19 cellular contexts compared by ENCODE assay signal in the genomic region with DNA sequence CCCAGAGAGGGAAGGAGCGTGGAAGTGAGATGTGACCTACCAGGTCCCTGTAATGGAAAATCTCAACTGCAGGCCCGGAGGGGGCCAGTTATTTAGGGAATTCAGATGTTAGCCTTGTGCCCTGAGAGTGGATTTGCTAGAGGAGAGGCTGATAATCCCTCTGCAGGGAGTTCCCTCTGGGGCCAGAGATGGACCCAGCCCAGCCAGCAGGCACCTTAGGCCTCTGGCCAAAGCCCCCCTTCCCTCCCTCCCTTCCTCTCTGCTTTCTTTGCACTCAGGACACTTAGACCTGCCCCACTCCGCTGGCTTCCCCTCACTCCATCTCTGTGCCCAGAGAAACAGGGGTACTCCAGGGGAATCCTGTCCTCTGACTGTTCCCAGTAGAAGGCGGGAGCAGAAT. TPM values are rescaled to one million over a fixed set of nuclear protein-coding genes. Genes with fewer than 3 reads are reported as not detected.
DNase-seq lines count a peak whose midpoint lies in the region; ATAC-seq and TF ChIP-seq lines count a peak whose summit lies in the region.
"Had no signal": no experiment of that assay in that cellular context is flagged by ENCODE, and none has a peak within 500 bp of the region (broad histone marks: within the 10 kb centered on the region; RNA-seq: fewer than 3 reads in every experiment).

No MANE protein-coding gene starts in this region.

- no peak overlapping the region for H3K4me3 ChIP-seq in NT2/D1 (ENCODE audit: insufficient read length, low read depth)
- no peak overlapping the region for H3K4me3 ChIP-seq in esophagus muscularis mucosa
- no peak overlapping the region for H3K4me3 ChIP-seq in SJCRH30
- H3K4me3 ChIP-seq: colonic mucosa, stomach had no signal

- H3K9me3 ChIP-seq in NT2/D1 (ENCODE audit: insufficient read depth, low read length) (no peaks in the 10 kb centered on the region), esophagus muscularis mucosa (no peaks in the 10 kb centered on the region), SJCRH30 (replicated peaks) (no peaks in the 10 kb centered on the region)
- H3K9me3 ChIP-seq: Caco-2, colonic mucosa, stomach had no signal

- H3K27me3 ChIP-seq in NT2/D1 (ENCODE audit: insufficient read depth, insufficient read length) = peaks cover 3% of the 10 kb centered on the region
- H3K27me3 ChIP-seq in esophagus muscularis mucosa = peaks cover 0 to 4% (median 0%) of the 10 kb centered on the region in 4 donors
- no peaks in the 10 kb centered on the region for H3K27me3 ChIP-seq in SJCRH30
- H3K27me3 ChIP-seq: colonic mucosa had no signal

- H3K27ac ChIP-seq in esophagus muscularis mucosa (replicated peaks in 1 of 4) (peak overlapping the region; percentile 85 to 95 (median 88)), temporal lobe (ENCODE audit: low read depth, low read length) (peak overlapping the region; percentile 89), SJCRH30 (no peak overlapping the region)
- H3K27ac ChIP-seq: colonic mucosa, epithelial cell of prostate had no signal

- H3K9ac ChIP-seq in NT2/D1 (ENCODE audit: insufficient read length, low read depth) = peak overlapping the region; percentile 46

- DNase-seq in NT2/D1 (ENCODE audit: low read depth, low spot score) = no peak
- no peak for DNase-seq in esophagus muscularis mucosa (ENCODE audit: extremely low spot score)
- DNase-seq in medulla oblongata (ENCODE audit: extremely low spot score) = peak; percentile 60
- DNase-seq in stimulated activated CD4-positive, alpha-beta T cell treated with anti-CD3 and anti-CD28 coated beads, Interleukin-4, amount 100 ng/mL, for 1 hour = no peak
- no peak for DNase-seq in NCI-H2081 treated with DMSO at 0.1 percent for 48 hours (lab: John Stamatoyannopoulos, UW)
- no peak for DNase-seq in SJCRH30
- DNase-seq: activated CD4-positive, CD25-positive, alpha-beta regulatory T cell; Caco-2; colonic mucosa; islet precursor cell; mesenchymal stem cell; MM.1S; NCI-H226; nephron progenitor cell; stomach; T-helper 2 cell had no signal

- intact Hi-C loops in esophagus muscularis mucosa (cut with DNase I) = loop anchor here (5.0 kb wide), 1 partner anchor 38 kb away; a partner anchor contains a TSS

- no peak for ATAC-seq in GM18502 (IDR thresholded peaks at IDR 0.05; ENCODE audit: poor library complexity, unreplicated experiment)

- no peak for TF ChIP-seq CTCF in esophagus muscularis mucosa (IDR thresholded peaks at IDR 0.05)

- peaks cover 8% of the 10 kb centered on the region for H3K36me3 ChIP-seq in NT2/D1 (ENCODE audit: insufficient read depth, insufficient read length, low read length)
- no peaks in the 10 kb centered on the region for H3K36me3 ChIP-seq in esophagus muscularis mucosa
- peaks cover 5% of the 10 kb centered on the region; the same call in 1 of the 2 replicates for H3K36me3 ChIP-seq in SJCRH30
- H3K36me3 ChIP-seq: colonic mucosa, stomach had no signal

- 53% methylated on average over 4 of the region's 4 CpGs for WGBS in esophagus muscularis mucosa

- no peak for TF ChIP-seq EP300 in esophagus muscularis mucosa (IDR thresholded peaks at IDR 0.05)

- H3K4me1 ChIP-seq in NT2/D1 (ENCODE audit: insufficient read depth, insufficient read length) = peaks cover 45% of the 10 kb centered on the region
- H3K4me1 ChIP-seq in esophagus muscularis mucosa = peaks cover 43 to 80% (median 70%) of the 10 kb centered on the region in 4 donors
- peaks cover 34% of the 10 kb centered on the region for H3K4me1 ChIP-seq in SJCRH30
- H3K4me1 ChIP-seq: colonic mucosa had no signal

- no peak for TF ChIP-seq POLR2A in esophagus muscularis mucosa (IDR thresholded peaks at IDR 0.05; ENCODE audit: low read depth)

RNA-seq across cellular contexts. Expression of a gene that starts 1.5 kb away (rescaled TPM):
- total RNA-seq in esophagus muscularis mucosa (100 to 1,000 TPM; 101 to 214 (median 130) TPM), temporal lobe (93.2 TPM)
- total RNA-seq in SJCRH30 (2014; rRNA removed; shearing (Covaris generic)) = 40.2 and 44.2 TPM in 2 replicates

RNA-seq across cellular contexts. Expression of a gene that starts 15.7 kb away (rescaled TPM):
- total RNA-seq in esophagus muscularis mucosa (10 to 100 TPM; 12.0 to 27.0 (median 21.9) TPM), temporal lobe (43.5 TPM)
- 5.4 and 6.8 TPM in 2 replicates for total RNA-seq in SJCRH30 (2014; rRNA removed; shearing (Covaris generic))

RNA-seq across cellular contexts. Expression of a gene that starts 32.7 kb away (rescaled TPM):
- total RNA-seq in esophagus muscularis mucosa (not detected), temporal lobe (10.6 TPM)
- total RNA-seq in SJCRH30 (2014; rRNA removed; shearing (Covaris generic)) = not detected in 2 replicates
- total RNA-seq: Caco-2 had no signal

RNA-seq across cellular contexts. Expression of a gene that starts 37.3 kb away (rescaled TPM):
- total RNA-seq in esophagus muscularis mucosa = 1 to 10 TPM in 1 of 4 donors, under 1 TPM in 2, not detected in 1; 0.17 to 2.1 (median 0.98) TPM
- total RNA-seq in temporal lobe = under 0.01 TPM
- not detected in 2 replicates for total RNA-seq in SJCRH30 (2014; rRNA removed; shearing (Covaris generic))
- total RNA-seq: Caco-2, colonic mucosa had no signal

RNA-seq across cellular contexts. Expression of a gene that starts 44.1 kb away (rescaled TPM):
- total RNA-seq in esophagus muscularis mucosa (under 1 TPM in 1 of 4 donors, not detected in 3; 0.06 TPM), temporal lobe (5.9 TPM)
- total RNA-seq in SJCRH30 (2014; rRNA removed; shearing (Covaris generic)) = 0.14 TPM in 1 of 2 replicates, not detected in the other
- total RNA-seq: stomach had no signal

Comparison
In these comparisons a context has a peak if more than half of its experiments do, and no peak if none do; other contexts are left out.
1. RNA of a gene that starts 32.7 kb away (total RNA-seq): 10.6 TPM in temporal lobe (single experiment); not detected in esophagus muscularis mucosa and not detected in SJCRH30; every median in the first group is over 10 times any median in the second.